ENCODE assay signal across 16 cellular contexts in genomic region chr14:54000341-54000811, GRCh38. TPM values are rescaled to one million over a fixed set of nuclear protein-coding genes. Genes with fewer than 3 reads are reported as not detected.
DNase-seq lines count a peak whose midpoint lies in the region; ATAC-seq, FAIRE-seq and TF ChIP-seq lines count a peak whose summit lies in the region.
"Had no signal": no experiment of that assay in that cellular context is flagged by ENCODE, and none has a peak within 500 bp of the region (broad histone marks: within the 10 kb centered on the region; RNA-seq: fewer than 3 reads in every experiment).

No MANE protein-coding gene starts in this region.

- H3K4me3 ChIP-seq in RWPE2 (ENCODE audit: severe bottlenecking) = no peak overlapping the region
- H3K4me3 ChIP-seq in fibroblast of pulmonary artery (replicated peaks; ENCODE audit: low read depth, low read length) = no peak overlapping the region
- peak overlapping the region; percentile 26 for H3K4me3 ChIP-seq in skeletal muscle satellite cell (ENCODE audit: low read length)

- ATAC-seq in RWPE2 (ENCODE audit: low read depth) (peak; percentile 47; the same call in 1 of the 3 replicates), GM19463 (IDR thresholded peaks at IDR 0.05; ENCODE audit: unreplicated experiment) (no peak)
- ATAC-seq: PC-3 had no signal

- H3K9me3 ChIP-seq in RWPE2 (ENCODE audit: severe bottlenecking) = no peaks in the 10 kb centered on the region
- no peaks in the 10 kb centered on the region for H3K9me3 ChIP-seq in skeletal muscle satellite cell (replicated peaks; ENCODE audit: low read length)

- H3K27ac ChIP-seq in RWPE2 (ENCODE audit: poor library complexity, severe bottlenecking) = peak overlapping the region; percentile 52
- H3K27ac ChIP-seq: HL-60, WERI-Rb-1 had no signal

- TF ChIP-seq CTCF in RWPE2 (IDR thresholded peaks at IDR 0.05; ENCODE audit: poor library complexity, severe bottlenecking) = no peak
- TF ChIP-seq CTCF in fibroblast of pulmonary artery (IDR thresholded peaks at IDR 0.05; ENCODE audit: low read length, missing control alignments) = no peak

- peaks cover 22% of the 10 kb centered on the region for H3K4me1 ChIP-seq in RWPE2 (ENCODE audit: insufficient read depth, poor library complexity, severe bottlenecking)
- peaks cover 51% of the 10 kb centered on the region for H3K4me1 ChIP-seq in skeletal muscle satellite cell (ENCODE audit: control insufficient read depth, insufficient read depth, low read length)

- peak; percentile 99 for FAIRE-seq in G401.6 (lab: Jason Lieb, UNC)
- FAIRE-seq: frontal cortex had no signal

- peak overlapping the region; percentile 24 for H3K9ac ChIP-seq in skeletal muscle satellite cell (ENCODE audit: low read depth, low read length)

- H3K27me3 ChIP-seq in RWPE2 (ENCODE audit: insufficient read depth, poor library complexity, severe bottlenecking) = no peaks in the 10 kb centered on the region
- H3K27me3 ChIP-seq in skeletal muscle satellite cell (ENCODE audit: control insufficient read depth, insufficient read depth, low read length) = no peaks in the 10 kb centered on the region

- H3K36me3 ChIP-seq in RWPE2 (ENCODE audit: low read depth) (no peaks in the 10 kb centered on the region), skeletal muscle satellite cell (ENCODE audit: insufficient read depth, low read length) (no peaks in the 10 kb centered on the region)
- H3K36me3 ChIP-seq: WERI-Rb-1 had no signal

- DNase-seq in RWPE2 (ENCODE audit: low spot score) (no peak), fibroblast of pulmonary artery (ENCODE audit: low read depth) (peak; percentile 39), NCI-H524 (lab: John Stamatoyannopoulos, UW) (no peak)
- DNase-seq in stimulated activated naive CD4-positive, alpha-beta T cell (lab: John Stamatoyannopoulos, UW) = no peak
- DNase-seq: anterior cingulate cortex; CD4-positive, CD25-positive, alpha-beta regulatory T cell; NCI-H526; PC-3; stimulated activated naive CD4-positive, alpha-beta T cell treated with Interleukin-2 at 50 U/mL for 16 hours; WERI-Rb-1 had no signal

- peak overlapping the region; percentile 16 for H3K4me2 ChIP-seq in skeletal muscle satellite cell (ENCODE audit: low read length)

RNA-seq across cellular contexts. Expression of gene BMP4, which starts 43.8 kb away (rescaled TPM):
- 0.87 TPM in 1 of 2 replicates, not detected in the other for total RNA-seq in skeletal muscle satellite cell (2012; rRNA removed)
- total RNA-seq: activated CD8-positive, alpha-beta memory T cell treated with anti-CD3 and anti-CD28 coated beads for 36 hours; CD4-positive, CD25-positive, alpha-beta regulatory T cell had no signal
